Comparison of ENCODE assay signal across 19 cellular contexts in the genomic region with DNA sequence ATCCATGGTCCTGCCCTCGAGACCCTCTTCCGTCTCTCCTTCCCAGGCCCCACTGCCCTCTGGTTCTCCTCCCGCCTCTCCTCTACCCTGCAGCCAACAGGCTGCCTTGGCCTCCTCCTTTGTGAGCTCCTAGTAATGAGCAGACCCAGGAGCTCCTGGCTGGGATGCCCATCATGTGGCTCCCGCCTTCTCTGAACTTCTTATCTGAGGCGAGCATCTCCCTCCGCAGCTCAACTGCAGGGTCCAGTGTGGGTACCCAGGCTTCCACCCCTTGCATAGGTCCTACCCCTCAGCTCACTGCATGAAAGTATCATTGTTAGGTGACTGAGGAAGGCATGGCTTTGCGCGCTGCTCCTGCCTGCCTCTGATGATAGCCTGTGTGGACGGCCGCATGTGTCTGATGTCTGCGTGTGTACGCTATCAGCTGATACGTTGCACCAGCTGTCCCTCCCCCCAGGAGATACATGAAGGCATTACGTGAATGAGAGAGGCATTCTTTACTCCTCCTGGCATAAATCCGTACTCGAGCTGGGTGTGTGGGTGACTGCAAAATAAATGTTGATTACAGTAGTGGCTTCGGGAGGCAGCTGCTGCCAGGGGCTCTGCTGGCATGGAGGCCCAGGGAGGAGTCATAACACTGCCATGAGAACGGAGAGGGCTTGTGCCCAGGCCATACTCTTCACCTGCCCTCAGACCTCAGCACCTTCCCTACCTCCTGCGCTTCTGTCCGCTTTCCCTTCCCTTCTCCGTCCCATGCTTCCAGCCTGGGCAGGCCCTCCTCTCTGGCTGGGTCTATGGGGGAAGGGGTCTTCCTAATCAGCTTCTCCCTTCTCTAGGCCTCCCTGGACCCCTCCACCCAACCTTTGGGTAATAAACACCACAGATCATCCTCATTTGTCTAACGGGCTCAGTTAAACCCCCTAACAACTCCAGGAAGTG. TPM values are rescaled to one million over a fixed set of nuclear protein-coding genes. Genes with fewer than 3 reads are reported as not detected.
DNase-seq lines count a peak whose midpoint lies in the region; ATAC-seq and TF ChIP-seq lines count a peak whose summit lies in the region.
"Had no signal": no experiment of that assay in that cellular context is flagged by ENCODE, and none has a peak within 500 bp of the region (broad histone marks: within the 10 kb centered on the region; RNA-seq: fewer than 3 reads in every experiment).

No MANE protein-coding gene starts in this region.

- no peaks in the 10 kb centered on the region for H4K20me1 ChIP-seq in OCI-LY1 (ENCODE audit: insufficient read depth, low read length)

- no peaks in the 10 kb centered on the region for H3F3A ChIP-seq in OCI-LY1 (ENCODE audit: insufficient read depth, low read length)

- H3K9me3 Mint-ChIP-seq in activated naive CD8-positive, alpha-beta T cell treated with anti-CD3 and anti-CD28 coated beads, Interleukin-2, amount 10 ng/mL, durations not matched to agents 7 days and 5 days: no peaks in the 10 kb centered on the region
- H3K9me3 Mint-ChIP-seq in activated naive CD8-positive, alpha-beta T cell treated with anti-CD3 and anti-CD28 coated beads for 36 hours: no peaks in the 10 kb centered on the region
- no peaks in the 10 kb centered on the region for H3K9me3 Mint-ChIP-seq in stimulated activated effector memory CD8-positive, alpha-beta T cell treated with anti-CD3 and anti-CD28 coated beads, Interleukin-12 subunit alpha, Interleukin-12 subunit beta, amount 100 ng/mL, for 72 hours
- H3K9me3 Mint-ChIP-seq: naive thymus-derived CD8-positive, alpha-beta T cell had no signal

- intact Hi-C loops in left ventricle myocardium superior (cut with micrococcal nuclease): no loop called here

- H3K4me3 ChIP-seq in OCI-LY1 (ENCODE audit: low read depth, low read length, poor library complexity, severe bottlenecking): no peak overlapping the region
- H3K4me3 ChIP-seq: ascending aorta, gastrocnemius medialis, vagina had no signal

- peaks cover 4% of the 10 kb centered on the region for H3K4me1 Mint-ChIP-seq in activated naive CD8-positive, alpha-beta T cell treated with anti-CD3 and anti-CD28 coated beads, Interleukin-2, amount 10 ng/mL, durations not matched to agents 7 days and 5 days
- H3K4me1 Mint-ChIP-seq in activated naive CD8-positive, alpha-beta T cell treated with anti-CD3 and anti-CD28 coated beads for 36 hours: peaks cover 11% of the 10 kb centered on the region
- peaks cover 28% of the 10 kb centered on the region for H3K4me1 Mint-ChIP-seq in stimulated activated effector memory CD8-positive, alpha-beta T cell treated with anti-CD3 and anti-CD28 coated beads, Interleukin-12 subunit alpha, Interleukin-12 subunit beta, amount 100 ng/mL, for 72 hours

- H2AFZ ChIP-seq in OCI-LY1 (ENCODE audit: low read length): no peak overlapping the region

- H3K4me3 Mint-ChIP-seq in activated naive CD8-positive, alpha-beta T cell treated with anti-CD3 and anti-CD28 coated beads, Interleukin-2, amount 10 ng/mL, durations not matched to agents 7 days and 5 days: no peak overlapping the region
- H3K4me3 Mint-ChIP-seq in activated naive CD8-positive, alpha-beta T cell treated with anti-CD3 and anti-CD28 coated beads for 36 hours: no peak overlapping the region
- H3K4me3 Mint-ChIP-seq in stimulated activated effector memory CD8-positive, alpha-beta T cell treated with anti-CD3 and anti-CD28 coated beads, Interleukin-12 subunit alpha, Interleukin-12 subunit beta, amount 100 ng/mL, for 72 hours: no peak overlapping the region
- H3K4me3 Mint-ChIP-seq: naive thymus-derived CD8-positive, alpha-beta T cell had no signal

- no peak overlapping the region for H3K9ac ChIP-seq in OCI-LY1 (ENCODE audit: low read length)

- no peak for ATAC-seq in activated naive CD8-positive, alpha-beta T cell treated with anti-CD3 and anti-CD28 coated beads, Interleukin-2, amount 10 ng/mL, durations not matched to agents 7 days and 5 days (ENCODE audit: low read depth)
- peak; percentile 58 for ATAC-seq in left ventricle myocardium superior
- ATAC-seq in stimulated activated effector memory CD8-positive, alpha-beta T cell treated with anti-CD3 and anti-CD28 coated beads, Interleukin-12 subunit alpha, Interleukin-12 subunit beta, amount 100 ng/mL, for 72 hours: peak; percentile 19
- ATAC-seq: gastrocnemius medialis; naive thymus-derived CD8-positive, alpha-beta T cell had no signal

- H3K27me3 Mint-ChIP-seq in activated naive CD8-positive, alpha-beta T cell treated with anti-CD3 and anti-CD28 coated beads, Interleukin-2, amount 10 ng/mL, durations not matched to agents 7 days and 5 days: no peaks in the 10 kb centered on the region
- no peaks in the 10 kb centered on the region for H3K27me3 Mint-ChIP-seq in activated naive CD8-positive, alpha-beta T cell treated with anti-CD3 and anti-CD28 coated beads for 36 hours
- H3K27me3 Mint-ChIP-seq: naive thymus-derived CD8-positive, alpha-beta T cell had no signal

- no peaks in the 10 kb centered on the region for H3K9me2 ChIP-seq in OCI-LY1 (ENCODE audit: low read depth, low read length)

- no peaks in the 10 kb centered on the region for H3K36me3 Mint-ChIP-seq in activated naive CD8-positive, alpha-beta T cell treated with anti-CD3 and anti-CD28 coated beads, Interleukin-2, amount 10 ng/mL, durations not matched to agents 7 days and 5 days
- no peaks in the 10 kb centered on the region for H3K36me3 Mint-ChIP-seq in activated naive CD8-positive, alpha-beta T cell treated with anti-CD3 and anti-CD28 coated beads for 36 hours
- no peaks in the 10 kb centered on the region for H3K36me3 Mint-ChIP-seq in stimulated activated effector memory CD8-positive, alpha-beta T cell treated with anti-CD3 and anti-CD28 coated beads, Interleukin-12 subunit alpha, Interleukin-12 subunit beta, amount 100 ng/mL, for 72 hours
- H3K36me3 Mint-ChIP-seq: naive thymus-derived CD8-positive, alpha-beta T cell had no signal

- no peaks in the 10 kb centered on the region for H3K79me2 ChIP-seq in OCI-LY1 (ENCODE audit: insufficient read depth, low read length)

- TF ChIP-seq CTCF in OCI-LY1 (IDR thresholded peaks at IDR 0.05; ENCODE audit: low read length): no peak

- H3K4me2 ChIP-seq in OCI-LY1 (ENCODE audit: low read length): no peak overlapping the region

- H3K27ac Mint-ChIP-seq in activated naive CD8-positive, alpha-beta T cell treated with anti-CD3 and anti-CD28 coated beads, Interleukin-2, amount 10 ng/mL, durations not matched to agents 7 days and 5 days: peak overlapping the region; percentile 30
- H3K27ac Mint-ChIP-seq in activated naive CD8-positive, alpha-beta T cell treated with anti-CD3 and anti-CD28 coated beads for 36 hours: no peak overlapping the region
- H3K27ac Mint-ChIP-seq in stimulated activated effector memory CD8-positive, alpha-beta T cell treated with anti-CD3 and anti-CD28 coated beads, Interleukin-12 subunit alpha, Interleukin-12 subunit beta, amount 100 ng/mL, for 72 hours: peak overlapping the region; percentile 85

- POLR2A ChIA-PET in activated naive CD8-positive, alpha-beta T cell treated with anti-CD3 and anti-CD28 coated beads, Interleukin-2, amount 10 ng/mL, durations not matched to agents 7 days and 5 days (lab: Charles Lee): no interaction called here

- DNase-seq in activated naive CD8-positive, alpha-beta T cell treated with anti-CD3 and anti-CD28 coated beads, Interleukin-2, amount 10 ng/mL, durations not matched to agents 7 days and 5 days: no peak
- no peak for DNase-seq in activated naive CD8-positive, alpha-beta T cell treated with anti-CD3 and anti-CD28 coated beads for 36 hours
- DNase-seq in left ventricle myocardium superior (no peak), CD1c-positive myeloid dendritic cell (ENCODE audit: extremely low spot score) (no peak), hepatic stellate cell (ENCODE audit: low spot score) (no peak), germinal center (ENCODE audit: low spot score) (no peak)
- DNase-seq in stimulated activated effector memory CD8-positive, alpha-beta T cell treated with anti-CD3 and anti-CD28 coated beads, Interleukin-12 subunit alpha, Interleukin-12 subunit beta, amount 100 ng/mL, for 72 hours (ENCODE audit: low spot score in 2 of 2): no peak
- DNase-seq: activated CD4-positive, CD25-positive, alpha-beta regulatory T cell; activated gamma-delta T cell; cortex of kidney; gastrocnemius medialis; mammary epithelial cell; naive thymus-derived CD8-positive, alpha-beta T cell; NCI-H146; NCI-H510A; SHP77 treated with DMSO at 0.1 percent for 48 hours had no signal

- H3K36me3 ChIP-seq in OCI-LY1 (ENCODE audit: insufficient read depth, low read length): no peaks in the 10 kb centered on the region
- H3K36me3 ChIP-seq: ascending aorta, gastrocnemius medialis, vagina had no signal

- no peaks in the 10 kb centered on the region for H3K27me3 ChIP-seq in OCI-LY1 (ENCODE audit: insufficient read depth, low read length)
- H3K27me3 ChIP-seq: ascending aorta, gastrocnemius medialis, vagina had no signal

- H3K9me3 ChIP-seq in OCI-LY1 (ENCODE audit: low read length): no peaks in the 10 kb centered on the region
- H3K9me3 ChIP-seq: ascending aorta, gastrocnemius medialis, vagina had no signal

- H3K27ac ChIP-seq in OCI-LY1 (ENCODE audit: low read depth, low read length, poor library complexity, severe bottlenecking): peak overlapping the region; percentile 98
- H3K27ac ChIP-seq: ascending aorta, vagina had no signal

- H3K4me1 ChIP-seq in OCI-LY1 (ENCODE audit: insufficient read depth, low read length, severe bottlenecking): peaks cover 47% of the 10 kb centered on the region

RNA-seq across cellular contexts. Expression of a gene that starts 48.8 kb away (rescaled TPM):
- total RNA-seq in activated naive CD8-positive, alpha-beta T cell treated with anti-CD3 and anti-CD28 coated beads, Interleukin-2, amount 10 ng/mL, durations not matched to agents 7 days and 5 days: 10 to 100 TPM; 15.4 to 16.7 TPM
- total RNA-seq in activated naive CD8-positive, alpha-beta T cell treated with anti-CD3 and anti-CD28 coated beads for 36 hours: 10 to 100 TPM; 17.8 to 17.9 TPM
- 6.1 TPM for total RNA-seq in left ventricle myocardium superior

RNA-seq across cellular contexts. Expression of a gene that starts 52.3 kb away (rescaled TPM):
- total RNA-seq in activated naive CD8-positive, alpha-beta T cell treated with anti-CD3 and anti-CD28 coated beads, Interleukin-2, amount 10 ng/mL, durations not matched to agents 7 days and 5 days: 100 to 1,000 TPM; 233 to 260 TPM
- total RNA-seq in activated naive CD8-positive, alpha-beta T cell treated with anti-CD3 and anti-CD28 coated beads for 36 hours: 100 to 1,000 TPM; 148 to 157 TPM
- 1,172 TPM for total RNA-seq in left ventricle myocardium superior
